In the genomic region with DNA sequence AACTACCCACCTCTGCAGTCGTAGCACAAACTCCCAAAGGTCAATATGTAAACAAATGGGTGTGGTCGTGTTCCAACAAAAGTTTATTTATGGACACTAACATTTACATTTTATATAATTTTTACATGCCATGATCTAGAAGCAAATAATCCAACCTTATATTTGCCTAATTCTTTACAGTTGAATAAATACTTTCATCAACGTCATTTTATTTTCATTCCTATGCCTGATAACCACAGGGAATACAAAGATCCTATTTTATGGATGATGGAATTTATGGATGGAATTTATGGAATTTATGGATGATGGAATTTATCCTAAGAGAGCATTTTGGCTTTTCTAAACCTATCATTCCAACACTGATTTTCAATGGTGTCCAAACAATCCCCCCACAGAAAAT, we compare ENCODE assay signal across 14 cellular contexts.
A peak's percentile ranks its signal among the peaks of the same experiment; 100 is the strongest.
DNase-seq lines count a peak whose midpoint lies in the region; ATAC-seq and TF ChIP-seq lines count a peak whose summit lies in the region.
"Had no signal": no experiment of that assay in that cellular context is flagged by ENCODE, and none has a peak within 500 bp of the region (broad histone marks: within the 10 kb centered on the region; RNA-seq: fewer than 3 reads in every experiment).

No MANE protein-coding gene starts in this region.

- no peaks in the 10 kb centered on the region for H3F3A ChIP-seq in PC-3 (ENCODE audit: low read length, unreplicated experiment)

- no peaks in the 10 kb centered on the region for H3K9me2 ChIP-seq in PC-3 (replicated peaks; ENCODE audit: low read length)

- ATAC-seq in PC-3, result peak; percentile 60
- no peak for ATAC-seq in HG03521 (IDR thresholded peaks at IDR 0.05; ENCODE audit: unreplicated experiment)
- ATAC-seq: CD8-positive, alpha-beta T cell had no signal

- no peak overlapping the region for H3K9ac ChIP-seq in PC-3 (ENCODE audit: low read length)

- CTCF ChIA-PET in PC-3 (lab: Charles Lee), result no interaction called here

- no peak overlapping the region for H2AFZ ChIP-seq in PC-3 (ENCODE audit: low read length)

- H3K4me1 ChIP-seq in PC-3 (ENCODE audit: insufficient read depth, low read length), result peaks cover 25% of the 10 kb centered on the region
- H3K4me1 ChIP-seq: HAP-1 had no signal

- H3K4me3 ChIP-seq in PC-3 (ENCODE audit: low read length), result no peak overlapping the region
- H3K4me3 ChIP-seq: HAP-1 had no signal

- H3K4me2 ChIP-seq in PC-3 (ENCODE audit: low read length), result no peak overlapping the region

- DNase-seq in COLO829 (ENCODE audit: low spot score) (peak; percentile 42), PC-3 (peak; percentile 57), foreskin melanocyte (peak; percentile 51), NCI-H510A (lab: John Stamatoyannopoulos, UW) (no peak), COR-L47 (lab: John Stamatoyannopoulos, UW) (no peak)
- DNase-seq: 8988T; C1 segment of cervical spinal cord; CD8-positive, alpha-beta T cell; DMS153; DND-41; GOT3; HFFc6 had no signal

- H4K20me1 ChIP-seq in PC-3 (ENCODE audit: low read length), result no peaks in the 10 kb centered on the region

- BruUV-seq in PC-3 (replicated peaks; lab: Mats Ljungman, UMichigan), result no TSS peak

- intact Hi-C loops in PC-3 (cut with micrococcal nuclease), result no loop called here

- no peaks in the 10 kb centered on the region for H3K79me2 ChIP-seq in PC-3 (ENCODE audit: low read length)

- no peaks in the 10 kb centered on the region for H3K36me3 ChIP-seq in PC-3 (ENCODE audit: low read depth, low read length)
- H3K36me3 ChIP-seq: HAP-1 had no signal

- TF ChIP-seq CTCF in PC-3 (conservative IDR thresholded peaks at IDR 0.05; ENCODE audit: low read depth, low read length), result no peak

- peaks cover 13% of the 10 kb centered on the region; the same call in 1 of the 2 replicates for H3K9me3 ChIP-seq in PC-3 (ENCODE audit: low read length)

- POLR2A ChIA-PET in PC-3 (lab: Charles Lee; ENCODE audit: unreplicated experiment), result interaction anchor here (0.6 to 0.9 kb wide), 2 partner anchors 88 to 167 kb away, joined by 5 read pairs; no protein-coding TSS in a partner anchor

- H3K27me3 ChIP-seq in PC-3 (ENCODE audit: low read length), result no peaks in the 10 kb centered on the region

- peak overlapping the region; percentile 54 for H3K27ac ChIP-seq in PC-3 (ENCODE audit: low read length)

Comparison
In these comparisons a context has a peak if more than half of its experiments do, and no peak if none do; other contexts are left out.
1. DNase-seq: peak in COLO829 (single experiment), PC-3 (single experiment) and foreskin melanocyte (single experiment); none in NCI-H510A (single experiment) and COR-L47 (single experiment).